27 cellular contexts compared by ENCODE assay signal in genomic region chr10:26378763-26379361, GRCh38. TPM values are rescaled to one million over a fixed set of nuclear protein-coding genes. Genes with fewer than 3 reads are reported as not detected.
A peak's percentile ranks its signal among the peaks of the same experiment; 100 is the strongest.
DNase-seq lines count a peak whose midpoint lies in the region; TF ChIP-seq lines count a peak whose summit lies in the region.
"Had no signal": no experiment of that assay in that cellular context is flagged by ENCODE, and none has a peak within 500 bp of the region (broad histone marks: within the 10 kb centered on the region; RNA-seq: fewer than 3 reads in every experiment).

No MANE protein-coding gene starts in this region.

- POLR2A ChIA-PET in MCF 10A (lab: Yijun Ruan, JAX) = no interaction called here

- H3K27me3 Mint-ChIP-seq in MCF 10A (ENCODE audit: insufficient read depth, unreplicated experiment) = peaks cover 38% of the 10 kb centered on the region
- H3K27me3 Mint-ChIP-seq in type B pancreatic cell = peaks cover 8% of the 10 kb centered on the region
- H3K27me3 Mint-ChIP-seq in T-helper 2 cell treated with Interferon-gamma antibody and Interleukin-4, amounts not matched to agents 5 μg/mL and 100 μg/mL, for 36 hours (ENCODE audit: low read depth) = peaks cover 7% of the 10 kb centered on the region
- H3K27me3 Mint-ChIP-seq: naive thymus-derived CD8-positive, alpha-beta T cell; stimulated activated naive CD8-positive, alpha-beta T cell treated with anti-CD3 and anti-CD28 coated beads, Interleukin-15, Interleukin-2, amounts not matched to agents 100 ng/mL and 50 ng/mL, for 24 hours had no signal

- intact Hi-C loops in MCF 10A (cut with micrococcal nuclease) = no loop called here
- intact Hi-C loops in breast epithelium (cut with DNase I; ENCODE audit: low total_unique reads) = no loop called here

- H3K27ac ChIP-seq in breast epithelium = no peak overlapping the region
- H3K27ac ChIP-seq: heart left ventricle, KMS-11, SJCRH30, transverse colon, VCaP had no signal

- H3K27me3 ChIP-seq in breast epithelium = no peaks in the 10 kb centered on the region
- H3K27me3 ChIP-seq: BLaER1 treated with 17β-estradiol and CSF1 and Interleukin-3, amounts not matched to agents 10 nM and 100 nM; heart left ventricle; SJCRH30; transverse colon had no signal

- H3K27ac Mint-ChIP-seq in MCF 10A (ENCODE audit: low read depth, unreplicated experiment) (no peak overlapping the region), type B pancreatic cell (no peak overlapping the region)
- H3K27ac Mint-ChIP-seq in T-helper 2 cell treated with Interferon-gamma antibody and Interleukin-4, amounts not matched to agents 5 μg/mL and 100 μg/mL, for 36 hours = no peak overlapping the region
- H3K27ac Mint-ChIP-seq: naive thymus-derived CD8-positive, alpha-beta T cell; stimulated activated naive CD8-positive, alpha-beta T cell treated with anti-CD3 and anti-CD28 coated beads, Interleukin-15, Interleukin-2, amounts not matched to agents 100 ng/mL and 50 ng/mL, for 24 hours; T-helper 1 cell treated with Interleukin-12 subunit alpha and Interleukin-12 subunit beta and Interleukin-4 antibody, amounts not matched to agents 30 μg/mL and 1 μg/mL, for 36 hours had no signal

- H3K4me3 Mint-ChIP-seq in MCF 10A (ENCODE audit: unreplicated experiment) (no peak overlapping the region), type B pancreatic cell (no peak overlapping the region)
- no peak overlapping the region for H3K4me3 Mint-ChIP-seq in T-helper 2 cell treated with Interferon-gamma antibody and Interleukin-4, amounts not matched to agents 5 μg/mL and 100 μg/mL, for 36 hours
- H3K4me3 Mint-ChIP-seq: naive thymus-derived CD8-positive, alpha-beta T cell; stimulated activated naive CD8-positive, alpha-beta T cell treated with anti-CD3 and anti-CD28 coated beads, Interleukin-15, Interleukin-2, amounts not matched to agents 100 ng/mL and 50 ng/mL, for 24 hours; T-helper 1 cell treated with Interleukin-12 subunit alpha and Interleukin-12 subunit beta and Interleukin-4 antibody, amounts not matched to agents 30 μg/mL and 1 μg/mL, for 36 hours had no signal

- DNase-seq in MCF 10A (ENCODE audit: unreplicated experiment) (peak; percentile 8), breast epithelium (ENCODE audit: low spot score in 2 of 2) (no peak), NOMO-1 treated with DMSO at 0.1 percent for 48 hours (lab: John Stamatoyannopoulos, UW; ENCODE audit: unreplicated experiment) (peak; percentile 73), fibroblast of gingiva (ENCODE audit: low read depth) (peak; percentile 35), type B pancreatic cell (ENCODE audit: extremely low spot score, unreplicated experiment) (no peak), DMS114 treated with DMSO at 0.1 percent for 48 hours (lab: John Stamatoyannopoulos, UW; ENCODE audit: unreplicated experiment) (no peak), activated T-cell treated with anti-CD3 and anti-CD28 coated beads for 4 hours (no peak)
- DNase-seq in T-helper 2 cell treated with Interferon-gamma antibody and Interleukin-4, amounts not matched to agents 5 μg/mL and 100 μg/mL, for 36 hours (ENCODE audit: low spot score) = no peak
- DNase-seq: activated effector memory CD4-positive, alpha-beta T cell treated with Interleukin-2 at 50 U/mL for 16 hours; effector CD4-positive, alpha-beta T cell; heart left ventricle; left cardiac atrium; mesendoderm; naive thymus-derived CD8-positive, alpha-beta T cell; NCI-H1092 treated with DMSO at 0.1 percent for 48 hours; NCI-H2081 treated with DMSO at 0.1 percent for 48 hours; NCI-H510A; SJCRH30; stimulated activated CD4-positive, alpha-beta T cell treated with anti-CD3 and anti-CD28 coated beads, Interleukin-12 subunit alpha, Interleukin-12 subunit beta, amount 100 ng/mL, for 4 hours; stimulated activated CD4-positive, alpha-beta T cell treated with anti-CD3 and anti-CD28 coated beads, Interleukin-4, amount 100 ng/mL, for 4 hours; transverse colon had no signal

- H3K4me1 ChIP-seq in breast epithelium = no peaks in the 10 kb centered on the region
- H3K4me1 ChIP-seq: SJCRH30, transverse colon had no signal

- H3K36me3 Mint-ChIP-seq in MCF 10A (ENCODE audit: insufficient read depth, unreplicated experiment) (no peaks in the 10 kb centered on the region), type B pancreatic cell (no peaks in the 10 kb centered on the region)
- no peaks in the 10 kb centered on the region for H3K36me3 Mint-ChIP-seq in T-helper 2 cell treated with Interferon-gamma antibody and Interleukin-4, amounts not matched to agents 5 μg/mL and 100 μg/mL, for 36 hours (ENCODE audit: low read depth)

- H3K4me3 ChIP-seq in breast epithelium = no peak overlapping the region
- H3K4me3 ChIP-seq: BLaER1 treated with 17β-estradiol and CSF1 and Interleukin-3, amounts not matched to agents 10 nM and 100 nM; heart left ventricle; SJCRH30; transverse colon had no signal

- H3K9me3 Mint-ChIP-seq in MCF 10A (ENCODE audit: unreplicated experiment) = no peaks in the 10 kb centered on the region
- no peaks in the 10 kb centered on the region for H3K9me3 Mint-ChIP-seq in type B pancreatic cell
- no peaks in the 10 kb centered on the region for H3K9me3 Mint-ChIP-seq in T-helper 2 cell treated with Interferon-gamma antibody and Interleukin-4, amounts not matched to agents 5 μg/mL and 100 μg/mL, for 36 hours
- H3K9me3 Mint-ChIP-seq: T-helper 1 cell treated with Interleukin-12 subunit alpha and Interleukin-12 subunit beta and Interleukin-4 antibody, amounts not matched to agents 30 μg/mL and 1 μg/mL, for 36 hours had no signal

- no peaks in the 10 kb centered on the region for H3K36me3 ChIP-seq in breast epithelium
- H3K36me3 ChIP-seq: BLaER1 treated with 17β-estradiol and CSF1 and Interleukin-3, amounts not matched to agents 10 nM and 100 nM; heart left ventricle; SJCRH30; transverse colon had no signal

- no peaks in the 10 kb centered on the region for H3K4me1 Mint-ChIP-seq in MCF 10A (ENCODE audit: insufficient read depth, unreplicated experiment)
- H3K4me1 Mint-ChIP-seq in type B pancreatic cell (ENCODE audit: unreplicated experiment) = no peaks in the 10 kb centered on the region
- H3K4me1 Mint-ChIP-seq in T-helper 2 cell treated with Interferon-gamma antibody and Interleukin-4, amounts not matched to agents 5 μg/mL and 100 μg/mL, for 36 hours (ENCODE audit: low read depth) = no peaks in the 10 kb centered on the region

- TF ChIP-seq CTCF in MCF 10A (IDR thresholded peaks at IDR 0.05; ENCODE audit: unreplicated experiment) (no peak), breast epithelium (IDR thresholded peaks at IDR 0.05) (no peak), type B pancreatic cell (conservative IDR thresholded peaks at IDR 0.05) (no peak)

- no TSS peak for BruUV-seq in MCF 10A (replicated peaks; lab: Mats Ljungman, UMichigan)

- CTCF ChIA-PET in MCF 10A (lab: Yijun Ruan, JAX) = interaction anchor here (1.0 kb wide), 1 partner anchor 19 kb away, joined by 3 read pairs; no protein-coding TSS in a partner anchor

- TF ChIP-seq POLR2A in breast epithelium (IDR thresholded peaks at IDR 0.05) = no peak

- H3K9me3 ChIP-seq in breast epithelium = no peaks in the 10 kb centered on the region
- H3K9me3 ChIP-seq: heart left ventricle, SJCRH30, transverse colon had no signal

RNA-seq across cellular contexts. Expression of gene APBB1IP, which starts 59.3 kb away (rescaled TPM):
- total RNA-seq in MCF 10A (2022) = not detected in 2 replicates
- 10 to 100 TPM in 1 of 3 donors, 1 to 10 TPM in 2; 3.5 to 30.1 (median 6.2) TPM for total RNA-seq in breast epithelium
- total RNA-seq in type B pancreatic cell (ENCODE audit: low replicate concordance) = 0.12 and 0.48 TPM in 2 replicates
- total RNA-seq: HT1080, SJCRH30 had no signal

Comparison
In these comparisons a context has a peak if more than half of its experiments do, and no peak if none do; other contexts are left out.
1. DNase-seq: peak in MCF 10A (single experiment), NOMO-1 treated with DMSO at 0.1 percent for 48 hours (single experiment) and fibroblast of gingiva (single experiment); none in breast epithelium (0 of 2), type B pancreatic cell (single experiment), T-helper 2 cell treated with Interferon-gamma antibody and Interleukin-4, amounts not matched to agents 5 μg/mL and 100 μg/mL, for 36 hours (single experiment), DMS114 treated with DMSO at 0.1 percent for 48 hours (single experiment) and activated T-cell treated with anti-CD3 and anti-CD28 coated beads for 4 hours (single experiment).